Comparison of ENCODE assay signal across 22 cellular contexts in the genomic region with DNA sequence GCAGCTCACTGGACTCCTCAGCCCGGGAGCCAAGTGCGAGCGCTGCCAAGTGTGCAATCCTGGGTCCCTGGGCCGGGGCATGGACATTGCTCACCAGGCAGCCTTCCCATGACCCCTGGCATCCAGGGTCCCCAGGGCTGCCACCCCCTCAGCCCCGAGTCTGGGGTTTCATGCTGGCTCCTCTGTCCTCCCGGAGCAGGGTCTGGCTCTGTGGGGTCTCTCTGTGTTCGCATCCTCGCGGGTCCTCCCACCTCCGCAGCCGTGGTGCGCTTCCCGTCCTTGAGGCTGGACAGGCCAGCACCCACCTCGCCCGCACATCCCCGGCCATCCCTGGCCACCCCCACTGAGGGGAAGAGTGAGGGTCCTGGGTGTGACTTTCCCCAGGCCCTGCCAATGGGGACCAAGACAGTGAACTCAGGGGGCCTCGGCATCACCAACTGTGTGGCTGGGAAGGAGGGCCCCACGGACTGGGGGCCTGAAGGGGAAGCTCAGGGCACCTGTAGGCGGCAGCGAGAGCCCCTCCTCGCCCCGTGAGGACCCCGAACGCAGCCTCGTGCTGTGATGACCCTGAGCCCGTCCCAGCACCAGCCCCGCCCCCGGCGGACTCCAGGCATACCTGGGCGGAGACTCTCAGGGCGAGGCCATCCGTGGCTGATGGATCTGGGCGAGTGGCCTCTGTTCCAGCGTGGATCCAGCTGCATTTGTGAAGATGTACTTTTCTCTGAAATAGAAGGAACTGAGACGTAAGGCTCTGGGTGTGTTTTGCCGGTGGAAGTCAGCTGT.
"Had no signal": no experiment of that assay in that cellular context is flagged by ENCODE, and none has a peak within 500 bp of the region (broad histone marks: within the 10 kb centered on the region; RNA-seq: fewer than 3 reads in every experiment).

No MANE protein-coding gene starts in this region.

- H3K4me1 ChIP-seq: foreskin keratinocyte, parathyroid adenoma, psoas muscle, upper lobe of left lung, uterus had no signal

- H3K27me3 ChIP-seq: foreskin keratinocyte, hepatocyte, upper lobe of left lung, uterus had no signal

- H3K4me3 Mint-ChIP-seq: endodermal cell, naive B cell had no signal

- H3K9ac ChIP-seq: parathyroid adenoma had no signal

- ATAC-seq: foreskin keratinocyte; left lobe of liver; psoas muscle; stimulated activated naive CD8-positive, alpha-beta T cell treated with anti-CD3 and anti-CD28 coated beads, Interleukin-15, Interleukin-2, amounts not matched to agents 100 U/mL and 50 U/mL, for 24 hours had no signal

- H3K36me3 ChIP-seq: tibial artery, upper lobe of left lung, uterus had no signal

- DNase-seq: dermis blood vessel endothelial cell; effector CD4-positive, alpha-beta T cell; endodermal cell; erythroblast; foreskin keratinocyte; kidney glomerular epithelial cell; mesendoderm; naive B cell; retina; small intestine; stimulated activated CD4-positive, alpha-beta T cell treated with anti-CD3 and anti-CD28 coated beads, Interleukin-2, amount 100 ng/mL, for 48 hours; stimulated activated naive CD8-positive, alpha-beta T cell treated with anti-CD3 and anti-CD28 coated beads, Interleukin-15, Interleukin-2, amounts not matched to agents 100 U/mL and 50 U/mL, for 24 hours; tibial artery; uterus had no signal

- H3K36me3 Mint-ChIP-seq: naive B cell had no signal

- H3K4me3 ChIP-seq: hepatocyte, psoas muscle, tibial artery, upper lobe of left lung, uterus had no signal

- H3K27ac ChIP-seq: foreskin keratinocyte, hepatocyte, parathyroid adenoma, psoas muscle, tibial artery, upper lobe of left lung, uterus had no signal

- H3K9me3 Mint-ChIP-seq: endodermal cell, naive B cell, nephron had no signal

- H3K27ac Mint-ChIP-seq: endodermal cell, naive B cell, nephron had no signal

- H3K9me3 ChIP-seq: psoas muscle, tibial artery, upper lobe of left lung, uterus had no signal

- FAIRE-seq: colon, endothelial cell of umbilical vein, small intestine had no signal

- H3K4me1 Mint-ChIP-seq: endodermal cell, naive B cell had no signal
